In genomic region chr16:51731160-51731559, GRCh38 we compare ENCODE assay signal across 17 cellular contexts.
"Had no signal": no experiment of that assay in that cellular context is flagged by ENCODE, and none has a peak within 500 bp of the region (broad histone marks: within the 10 kb centered on the region; RNA-seq: fewer than 3 reads in every experiment).

No MANE protein-coding gene starts in this region.

- H3K9me3 ChIP-seq: mucosa of descending colon, stomach, thoracic aorta, transverse colon had no signal

- H3K27me3 ChIP-seq: heart left ventricle, spleen, stomach, transverse colon had no signal

- DNase-seq: cortex of kidney; dorsolateral prefrontal cortex; effector CD8-positive, alpha-beta T cell; heart left ventricle; hippocampal formation; kidney glomerular epithelial cell; mucosa of descending colon; naive thymus-derived CD8-positive, alpha-beta T cell; posterior cingulate gyrus; spleen; stimulated activated CD4-positive, alpha-beta T cell treated with anti-CD3 and anti-CD28 coated beads, Interleukin-15, amount 100 ng/mL, for 24 hours; stimulated activated CD4-positive, alpha-beta T cell treated with anti-CD3 and anti-CD28 coated beads, Interleukin-1b, Interleukin-23, amount 100 ng/mL, for 48 hours; stimulated activated naive CD4-positive, alpha-beta T cell; stomach; substantia nigra; transverse colon had no signal

- H3K27ac ChIP-seq: dorsolateral prefrontal cortex, heart left ventricle, spleen, stomach, thoracic aorta, transverse colon had no signal

- H3K4me3 ChIP-seq: dorsolateral prefrontal cortex, heart left ventricle, mucosa of descending colon, spleen, stomach, thoracic aorta, transverse colon had no signal

- H3K36me3 ChIP-seq: heart left ventricle, spleen, stomach, thoracic aorta, transverse colon had no signal

- H3K4me1 ChIP-seq: heart left ventricle, spleen, stomach, transverse colon had no signal
